9 cellular contexts compared by ENCODE assay signal in genomic region chr21:46621457-46622182, GRCh38. TPM values are rescaled to one million over a fixed set of nuclear protein-coding genes. Genes with fewer than 3 reads are reported as not detected.
DNase-seq lines count a peak whose midpoint lies in the region; ATAC-seq, FAIRE-seq and TF ChIP-seq lines count a peak whose summit lies in the region.
"Had no signal": no experiment of that assay in that cellular context is flagged by ENCODE, and none has a peak within 500 bp of the region (broad histone marks: within the 10 kb centered on the region; RNA-seq: fewer than 3 reads in every experiment).

No MANE protein-coding gene starts in this region.

- TF ChIP-seq POLR2A in IMR-90 (IDR thresholded peaks at IDR 0.05; ENCODE audit: low read depth, low read length): no peak

- DNase-seq in IMR-90: no peak
- no peak for DNase-seq in activated naive CD8-positive, alpha-beta T cell treated with anti-CD3 and anti-CD28 coated beads, Interleukin-2, amount 10 ng/mL, durations not matched to agents 7 days and 5 days
- no peak for DNase-seq in stimulated activated effector memory CD8-positive, alpha-beta T cell treated with anti-CD3 and anti-CD28 coated beads, Interleukin-12 subunit alpha, Interleukin-12 subunit beta, amount 100 ng/mL, for 72 hours (ENCODE audit: low spot score in 2 of 2)
- no peak for DNase-seq in D721Med (ENCODE audit: insufficient read length, low spot score)
- no peak for DNase-seq in GM23248
- DNase-seq: MG63 had no signal

- H3K4me2 ChIP-seq in IMR-90 (ENCODE audit: low read depth, low read length): no peak overlapping the region
- no peak overlapping the region for H3K4me2 ChIP-seq in GM23248 (ENCODE audit: unreplicated experiment)

- H3K27ac Mint-ChIP-seq in activated naive CD8-positive, alpha-beta T cell treated with anti-CD3 and anti-CD28 coated beads, Interleukin-2, amount 10 ng/mL, durations not matched to agents 7 days and 5 days: peak overlapping the region; percentile 93
- H3K27ac Mint-ChIP-seq in stimulated activated effector memory CD8-positive, alpha-beta T cell treated with anti-CD3 and anti-CD28 coated beads, Interleukin-12 subunit alpha, Interleukin-12 subunit beta, amount 100 ng/mL, for 72 hours: peak overlapping the region; percentile 94

- H3K4me1 ChIP-seq in IMR-90 (ENCODE audit: control insufficient read depth, insufficient read depth, low read length): peaks cover 1% of the 10 kb centered on the region; the same call in 1 of the 2 replicates
- H3K4me1 ChIP-seq in GM23248 (ENCODE audit: insufficient read depth): no peaks in the 10 kb centered on the region

- H3K36me3 Mint-ChIP-seq in activated naive CD8-positive, alpha-beta T cell treated with anti-CD3 and anti-CD28 coated beads, Interleukin-2, amount 10 ng/mL, durations not matched to agents 7 days and 5 days: no peaks in the 10 kb centered on the region
- no peaks in the 10 kb centered on the region for H3K36me3 Mint-ChIP-seq in stimulated activated effector memory CD8-positive, alpha-beta T cell treated with anti-CD3 and anti-CD28 coated beads, Interleukin-12 subunit alpha, Interleukin-12 subunit beta, amount 100 ng/mL, for 72 hours

- peaks cover 35% of the 10 kb centered on the region for H3K4me1 Mint-ChIP-seq in activated naive CD8-positive, alpha-beta T cell treated with anti-CD3 and anti-CD28 coated beads, Interleukin-2, amount 10 ng/mL, durations not matched to agents 7 days and 5 days
- peaks cover 32% of the 10 kb centered on the region for H3K4me1 Mint-ChIP-seq in stimulated activated effector memory CD8-positive, alpha-beta T cell treated with anti-CD3 and anti-CD28 coated beads, Interleukin-12 subunit alpha, Interleukin-12 subunit beta, amount 100 ng/mL, for 72 hours

- H4K20me1 ChIP-seq in IMR-90 (ENCODE audit: insufficient read depth, low read length) (no peaks in the 10 kb centered on the region; the same call in 1 of the 2 replicates), GM23248 (ENCODE audit: insufficient read depth) (no peaks in the 10 kb centered on the region)

- H3F3A ChIP-seq in GM23248 (ENCODE audit: insufficient read depth): 0 out of 2 replicates have a peak, but pooled peaks cover 6% of the 10 kb centered on the region

- H3K27me3 ChIP-seq in IMR-90 (ENCODE audit: control insufficient read depth, insufficient read depth, low read length) (no peaks in the 10 kb centered on the region), layer of hippocampus (ENCODE audit: control insufficient read depth, insufficient read depth, low read length) (no peaks in the 10 kb centered on the region), GM23248 (replicated peaks; ENCODE audit: insufficient read depth) (no peaks in the 10 kb centered on the region)

- intact Hi-C loops in IMR-90 (cut with micrococcal nuclease): no loop called here

- H3K27ac ChIP-seq in IMR-90 (ENCODE audit: insufficient read depth, low read length) (no peak overlapping the region), layer of hippocampus (ENCODE audit: low read depth, low read length) (peak overlapping the region; percentile 96), GM23248 (no peak overlapping the region)

- CTCF ChIA-PET in IMR-90 (lab: Yijun Ruan, JAX): interaction anchor here (0.5 kb wide), 1 partner anchor 23 kb away, joined by 3 read pairs; no protein-coding TSS in a partner anchor

- no peak overlapping the region for H3K14ac ChIP-seq in IMR-90 (replicated peaks; ENCODE audit: low read depth, low read length)

- no TSS peak for BruUV-seq in IMR-90 (replicated peaks; lab: Mats Ljungman, UMichigan)

- TF ChIP-seq CTCF in IMR-90 (conservative IDR thresholded peaks at IDR 0.05; ENCODE audit: low read depth, low read length): no peak
- TF ChIP-seq CTCF in D721Med (IDR thresholded peaks at IDR 0.05; ENCODE audit: insufficient read depth, missing control alignments): no peak

- no peak overlapping the region for H3K4ac ChIP-seq in IMR-90 (ENCODE audit: low read depth, low read length)

- no peaks in the 10 kb centered on the region for H3K36me3 ChIP-seq in IMR-90 (ENCODE audit: control insufficient read depth, insufficient read depth, low read length)
- no peaks in the 10 kb centered on the region for H3K36me3 ChIP-seq in GM23248 (ENCODE audit: low read depth)
- H3K36me3 ChIP-seq: MG63 had no signal

- no peak overlapping the region for H3K18ac ChIP-seq in IMR-90 (ENCODE audit: low read depth, low read length)

- H2BK5ac ChIP-seq in IMR-90 (ENCODE audit: low read depth, low read length, poor library complexity, severe bottlenecking): no peak overlapping the region

- H4K91ac ChIP-seq in IMR-90 (ENCODE audit: insufficient read depth, low read depth, low read length): no peak overlapping the region

- no peak overlapping the region for H3K56ac ChIP-seq in IMR-90 (ENCODE audit: extremely low read depth, insufficient read depth, low read length)

- peak overlapping the region; percentile 44 for H2AFZ ChIP-seq in IMR-90 (replicated peaks; ENCODE audit: low read length, poor library complexity)
- H2AFZ ChIP-seq in GM23248: no peak overlapping the region

- no peak overlapping the region for H2AK5ac ChIP-seq in IMR-90 (ENCODE audit: low read depth, low read length)

- ATAC-seq in IMR-90 (ENCODE audit: low read depth) (no peak), GM21825 (IDR thresholded peaks at IDR 0.05; ENCODE audit: unreplicated experiment) (no peak)
- ATAC-seq in activated naive CD8-positive, alpha-beta T cell treated with anti-CD3 and anti-CD28 coated beads, Interleukin-2, amount 10 ng/mL, durations not matched to agents 7 days and 5 days (ENCODE audit: low read depth): peak; percentile 58
- ATAC-seq in stimulated activated effector memory CD8-positive, alpha-beta T cell treated with anti-CD3 and anti-CD28 coated beads, Interleukin-12 subunit alpha, Interleukin-12 subunit beta, amount 100 ng/mL, for 72 hours: peak; percentile 83

- 91% methylated on average over 4 of the region's 9 CpGs; no CpG with 5 or more reads in 1 of the 2 experiments for WGBS in IMR-90 (ENCODE audit: extremely low coverage in 2 of 2, insufficient read length in 1 of 2), 2 experiments
- 68 to 70% methylated on average over 9 of the region's 9 CpGs for WGBS in GM23248 (ENCODE audit: low coverage in 1 of 2, low lambda C conversion rate in 2 of 2, missing lambda C conversion rate in 2 of 2), 2 experiments

- no peak overlapping the region for H4K8ac ChIP-seq in IMR-90 (ENCODE audit: low read depth in 2 of 2, low read length in 2 of 2)

- POLR2A ChIA-PET in IMR-90 (lab: Charles Lee; ENCODE audit: unreplicated experiment): no interaction called here
- POLR2A ChIA-PET in activated naive CD8-positive, alpha-beta T cell treated with anti-CD3 and anti-CD28 coated beads, Interleukin-2, amount 10 ng/mL, durations not matched to agents 7 days and 5 days (lab: Charles Lee): interaction anchor here (1.0 to 6.2 kb wide), 11 partner anchors 13 to 90 kb away, joined by 3 to 76 read pairs (median 4); partner anchors contain the start of genes PRMT2 and S100B

- H2AK9ac ChIP-seq in IMR-90 (replicated peaks; ENCODE audit: low read depth, low read length, poor library complexity): no peak overlapping the region

- H3K9me1 ChIP-seq in IMR-90 (ENCODE audit: insufficient read depth, low read length): no peaks in the 10 kb centered on the region

- no peak overlapping the region for H4K5ac ChIP-seq in IMR-90 (ENCODE audit: low read depth, low read length)

- H3K9ac ChIP-seq in IMR-90 (ENCODE audit: low read depth, low read length) (no peak overlapping the region), GM23248 (no peak overlapping the region)

- H3K9me3 Mint-ChIP-seq in activated naive CD8-positive, alpha-beta T cell treated with anti-CD3 and anti-CD28 coated beads, Interleukin-2, amount 10 ng/mL, durations not matched to agents 7 days and 5 days: no peaks in the 10 kb centered on the region
- peaks cover 3% of the 10 kb centered on the region for H3K9me3 Mint-ChIP-seq in stimulated activated effector memory CD8-positive, alpha-beta T cell treated with anti-CD3 and anti-CD28 coated beads, Interleukin-12 subunit alpha, Interleukin-12 subunit beta, amount 100 ng/mL, for 72 hours

- no peaks in the 10 kb centered on the region for H3K27me3 Mint-ChIP-seq in activated naive CD8-positive, alpha-beta T cell treated with anti-CD3 and anti-CD28 coated beads, Interleukin-2, amount 10 ng/mL, durations not matched to agents 7 days and 5 days

- in situ Hi-C loops in IMR-90 (cut with MboI; ENCODE audit: low sequenced_read_pairs) (no loop called here), GM23248 (cut with MboI) (no loop called here)

- no peaks in the 10 kb centered on the region for H3K9me2 ChIP-seq in GM23248 (ENCODE audit: insufficient read depth)

- H3K9me3 ChIP-seq in IMR-90 (ENCODE audit: control insufficient read depth, insufficient read depth, low read length): peaks cover 20% of the 10 kb centered on the region
- no peaks in the 10 kb centered on the region for H3K9me3 ChIP-seq in GM23248 (ENCODE audit: low read depth)

- no peak for FAIRE-seq in D721Med (lab: Jason Lieb, UNC)

- H3K79me2 ChIP-seq in GM23248 (ENCODE audit: insufficient read depth): no peaks in the 10 kb centered on the region

- TF ChIP-seq RAD21 in IMR-90 (IDR thresholded peaks at IDR 0.05; ENCODE audit: low read length): no peak

- no peak overlapping the region for H2BK15ac ChIP-seq in IMR-90 (ENCODE audit: low read depth, low read length)

- dilution Hi-C loops in IMR-90 (cut with HindIII; ENCODE audit: low sequenced_read_pairs, unreplicated experiment): no loop called here

- peak overlapping the region; percentile 77 for H3K4me3 Mint-ChIP-seq in activated naive CD8-positive, alpha-beta T cell treated with anti-CD3 and anti-CD28 coated beads, Interleukin-2, amount 10 ng/mL, durations not matched to agents 7 days and 5 days
- peak overlapping the region; percentile 48 for H3K4me3 Mint-ChIP-seq in stimulated activated effector memory CD8-positive, alpha-beta T cell treated with anti-CD3 and anti-CD28 coated beads, Interleukin-12 subunit alpha, Interleukin-12 subunit beta, amount 100 ng/mL, for 72 hours

- no peak overlapping the region for H2BK20ac ChIP-seq in IMR-90 (ENCODE audit: low read depth, low read length)

- H3K23ac ChIP-seq in IMR-90 (ENCODE audit: low read depth, low read length): no peak overlapping the region

- H3K4me3 ChIP-seq in IMR-90 (ENCODE audit: insufficient read depth, low read depth, low read length) (no peak overlapping the region), GM23248 (no peak overlapping the region)
- H3K4me3 ChIP-seq: coronary artery, MG63 had no signal

- H2BK120ac ChIP-seq in IMR-90 (ENCODE audit: low read depth, low read length): no peak overlapping the region

- no peaks in the 10 kb centered on the region for H3K79me1 ChIP-seq in IMR-90 (ENCODE audit: low read depth in 1 of 2, low read length in 2 of 2)

RNA-seq across cellular contexts. Expression of gene PRMT2, which starts 13.9 kb away (rescaled TPM):
- total RNA-seq in IMR-90 (2012; rRNA removed): 126 and 127 TPM in 2 replicates
- 159 and 162 TPM in 2 replicates for polyA plus RNA-seq in IMR-90 (2012; rRNA removed)
- 169 and 183 TPM in 2 replicates for polyA plus RNA-seq in IMR-90 (2012; cell fraction: cytosol; rRNA removed)
- 159 and 168 TPM in 2 replicates for polyA plus RNA-seq in IMR-90 (2012; cell fraction: nucleus; rRNA removed; ENCODE audit: low replicate concordance)
- 100 to 1,000 TPM; 153 to 157 TPM for total RNA-seq in activated naive CD8-positive, alpha-beta T cell treated with anti-CD3 and anti-CD28 coated beads, Interleukin-2, amount 10 ng/mL, durations not matched to agents 7 days and 5 days
- total RNA-seq in GM23248 (2014; rRNA removed; shearing (Covaris generic)): 130 and 171 TPM in 2 replicates
- polyA plus RNA-seq in GM23248 (2016; fragmentation: Nextera tagmentation; extraction: Ambion mirVana): 145 and 146 TPM in 2 replicates

RNA-seq across cellular contexts. Expression of gene S100B, which starts 16.7 kb away (rescaled TPM):
- total RNA-seq in IMR-90 (2012; rRNA removed): 0.18 TPM in 1 of 2 replicates, not detected in the other
- polyA plus RNA-seq in IMR-90 (2012; rRNA removed) (0.26 and 0.43 TPM in 2 replicates), GM23248 (2016; fragmentation: Nextera tagmentation; extraction: Ambion mirVana) (not detected in 2 replicates)
- 0.04 and 0.16 TPM in 2 replicates for polyA plus RNA-seq in IMR-90 (2012; cell fraction: cytosol; rRNA removed)
- polyA plus RNA-seq in IMR-90 (2012; cell fraction: nucleus; rRNA removed; ENCODE audit: low replicate concordance): 0.14 TPM in 1 of 2 replicates, not detected in the other
- total RNA-seq in activated naive CD8-positive, alpha-beta T cell treated with anti-CD3 and anti-CD28 coated beads, Interleukin-2, amount 10 ng/mL, durations not matched to agents 7 days and 5 days: 10 to 100 TPM; 15.8 to 16.3 TPM
- not detected in 2 replicates for total RNA-seq in GM23248 (2014; rRNA removed; shearing (Covaris generic))

Comparison
In these comparisons a context has a peak if more than half of its experiments do, and no peak if none do; other contexts are left out.
1. ATAC-seq: peak in activated naive CD8-positive, alpha-beta T cell treated with anti-CD3 and anti-CD28 coated beads, Interleukin-2, amount 10 ng/mL, durations not matched to agents 7 days and 5 days (single experiment) and stimulated activated effector memory CD8-positive, alpha-beta T cell treated with anti-CD3 and anti-CD28 coated beads, Interleukin-12 subunit alpha, Interleukin-12 subunit beta, amount 100 ng/mL, for 72 hours (single experiment); none in IMR-90 (single experiment) and GM21825 (single experiment).
2. RNA of gene S100B, which starts 16.7 kb away (total RNA-seq): 15.8 to 16.3 TPM in activated naive CD8-positive, alpha-beta T cell treated with anti-CD3 and anti-CD28 coated beads, Interleukin-2, amount 10 ng/mL, durations not matched to agents 7 days and 5 days; 0.18 TPM in IMR-90 and not detected in GM23248; every median in the first group is over 10 times any median in the second.